Comparison of ENCODE assay signal across 9 cellular contexts in genomic region chr13:29081036-29081435, GRCh38.
DNase-seq lines count a peak whose midpoint lies in the region; ATAC-seq, FAIRE-seq and TF ChIP-seq lines count a peak whose summit lies in the region.
"Had no signal": no experiment of that assay in that cellular context is flagged by ENCODE, and none has a peak within 500 bp of the region (broad histone marks: within the 10 kb centered on the region; RNA-seq: fewer than 3 reads in every experiment).

No MANE protein-coding gene starts in this region.

- no peaks in the 10 kb centered on the region for H3K79me2 ChIP-seq in GM12878 (ENCODE audit: control insufficient read depth, insufficient read depth, low read length)

- in situ Hi-C loops in GM12878 (cut with MboI) (no loop called here), brain microvascular endothelial cell (cut with HindIII; ENCODE audit: low pct_ligation_motif_present, low sequenced_read_pairs) (no loop called here)

- intact Hi-C loops in GM12878 (cut with micrococcal nuclease; ENCODE audit: unreplicated experiment) (loop anchor here (2.0 kb wide), 1 partner anchor 282 kb away; no protein-coding TSS in a partner anchor), adrenal gland (cut with DNase I) (no loop called here)

- BruUV-seq in GM12878 (replicated peaks; lab: Mats Ljungman, UMichigan), result no TSS peak

- RAD21 ChIA-PET in GM12878 (lab: Charles Lee; ENCODE audit: unreplicated experiment), result no interaction called here

- DNase-seq in HT1080 (ENCODE audit: low read depth) (peak; percentile 20), GM12878 (ENCODE audit: low read depth, low spot score) (peak; percentile 48), adrenal gland (no peak), 8988T (no peak), brain microvascular endothelial cell (no peak), iPS-NIHi11 (ENCODE audit: low spot score) (no peak)
- DNase-seq: NCI-H510A treated with DMSO at 0.1 percent for 48 hours had no signal

- SMC1A ChIA-PET in GM12878 (lab: Charles Lee; ENCODE audit: uncharacterized antibody, unreplicated experiment), result interaction anchor here (1.1 kb wide), 1 partner anchor 17 kb away, joined by 3 read pairs; no protein-coding TSS in a partner anchor

- no peak overlapping the region for H3K4me2 ChIP-seq in GM12878 (ENCODE audit: control insufficient read depth, insufficient read depth)

- CTCF ChIA-PET in GM12878 (lab: Yijun Ruan, JAX), result no interaction called here

- FAIRE-seq in GM12878 (lab: Jason Lieb, UNC), result peak; percentile 66

- H3K27me3 ChIP-seq in GM12878 (replicated peaks in 1 of 2; ENCODE audit: control insufficient read depth in 2 of 2, insufficient read depth in 2 of 2, low read length in 1 of 2) (no peaks in the 10 kb centered on the region), adrenal gland (no peaks in the 10 kb centered on the region), brain microvascular endothelial cell (replicated peaks) (no peaks in the 10 kb centered on the region)

- H3K36me3 ChIP-seq in GM12878 (ENCODE audit: control insufficient read depth in 2 of 2, insufficient read depth in 2 of 2, low read length in 1 of 2), result no peaks in the 10 kb centered on the region
- H3K36me3 ChIP-seq in adrenal gland (replicated peaks in 1 of 2), result no peaks in the 10 kb centered on the region
- no peaks in the 10 kb centered on the region for H3K36me3 ChIP-seq in brain microvascular endothelial cell (replicated peaks)

- TF ChIP-seq POLR2A in GM12878 (IDR thresholded peaks at IDR 0.05; ENCODE audit: low read depth, low read length) (no peak), adrenal gland (IDR thresholded peaks at IDR 0.05) (no peak)

- no peaks in the 10 kb centered on the region; the same call in 2 of the 3 replicates for H3K9me3 ChIP-seq in GM12878 (replicated peaks; ENCODE audit: control insufficient read depth, insufficient read depth, low read length)
- H3K9me3 ChIP-seq in adrenal gland (replicated peaks in 1 of 3), result no peaks in the 10 kb centered on the region

- H3K9ac ChIP-seq in GM12878 (ENCODE audit: control insufficient read depth, insufficient read depth, low read length), result no peak overlapping the region

- TF ChIP-seq EP300 in GM12878 (IDR thresholded peaks at IDR 0.05; ENCODE audit: borderline replicate concordance in 1 of 2, control insufficient read depth in 1 of 2, low read depth in 2 of 2, low read length in 2 of 2), result no peak

- 0% methylated on average over 1 of the region's 1 CpG for WGBS in GM12878 (ENCODE audit: insufficient coverage, insufficient replicate concordance, low lambda C conversion rate, missing lambda C conversion rate)
- WGBS in adrenal gland, 4 donors, result 19 to 47% (median 41%) methylated on average over 1 of the region's 1 CpG

- no peak overlapping the region for H2AFZ ChIP-seq in GM12878 (ENCODE audit: control insufficient read depth, low read depth, low read length)

- ATAC-seq in GM21390 (IDR thresholded peaks at IDR 0.05; ENCODE audit: unreplicated experiment) (peak; percentile 75), GM12878 (peak; percentile 32; the same call in 2 of the 3 replicates)

- H3K4me1 ChIP-seq in GM12878 (ENCODE audit: control insufficient read depth, insufficient read depth, low read length), result no peaks in the 10 kb centered on the region
- no peaks in the 10 kb centered on the region for H3K4me1 ChIP-seq in adrenal gland (replicated peaks in 1 of 2)

- no peaks in the 10 kb centered on the region for H4K20me1 ChIP-seq in GM12878 (ENCODE audit: control insufficient read depth, insufficient read depth)

- TF ChIP-seq CTCF in GM12873 (IDR thresholded peaks at IDR 0.05; ENCODE audit: insufficient read depth, low read depth, low read length, missing control alignments), result peak; percentile 67
- TF ChIP-seq CTCF in GM12878 (IDR thresholded peaks at IDR 0.05 in 2 of 3, conservative IDR thresholded peaks at IDR 0.05 in 1 of 3; ENCODE audit: control insufficient read depth in 2 of 3, extremely low read depth in 1 of 3, insufficient read depth in 1 of 3, low read depth in 3 of 3, low read length in 3 of 3), result peak; percentile 28 to 49 (median 34); a peak in 5 of 6 replicates
- TF ChIP-seq CTCF in adrenal gland (IDR thresholded peaks at IDR 0.05), result no peak
- no peak for TF ChIP-seq CTCF in brain microvascular endothelial cell (IDR thresholded peaks at IDR 0.05; ENCODE audit: low read depth, low read length, missing control alignments)

- H3K4me3 ChIP-seq in GM12878 (no peak overlapping the region), adrenal gland (no peak overlapping the region), brain microvascular endothelial cell (ENCODE audit: low read depth, low read length) (no peak overlapping the region)

- TF ChIP-seq RAD21 in GM12878 (IDR thresholded peaks at IDR 0.05; ENCODE audit: insufficient read depth, low read depth, low read length), result peak; percentile 95

- POLR2A ChIA-PET in GM12878 (lab: Charles Lee), result no interaction called here

- no peak overlapping the region for H3K27ac ChIP-seq in GM12878 (ENCODE audit: control insufficient read depth, insufficient read depth)
- H3K27ac ChIP-seq in adrenal gland, result no peak overlapping the region
- H3K27ac ChIP-seq in brain microvascular endothelial cell, result no peak overlapping the region

TF ChIP-seq in GM12878, 131 proteins besides CTCF, POLR2A, EP300 and RAD21:
- peak; percentile 54; the same call in 1 of the 2 replicates for TF ChIP-seq PAX5 (IDR thresholded peaks at IDR 0.05; ENCODE audit: borderline replicate concordance, low read depth, low read length)
- TF ChIP-seq SPI1 (IDR thresholded peaks at IDR 0.05; ENCODE audit: borderline replicate concordance, insufficient read depth, low read depth, low read length), result peak; percentile 61; the same call in 1 of the 2 replicates
- TF ChIP-seq ZNF207 (IDR thresholded peaks at IDR 0.05; ENCODE audit: borderline replicate concordance), result no peak
- peak; percentile 64 for TF ChIP-seq RUNX3 (IDR thresholded peaks at IDR 0.05; ENCODE audit: low read length)
- peak; percentile 65; the same call in 1 of the 2 replicates for TF ChIP-seq SMC3 (IDR thresholded peaks at IDR 0.05; ENCODE audit: borderline replicate concordance, low read length)
- TF ChIP-seq NFIC (IDR thresholded peaks at IDR 0.05; ENCODE audit: low read depth, low read length), result 0 out of 2 replicates have a peak, but pooled peaks have one; percentile 21
- no peak for TF ChIP-seq YBX1 (IDR thresholded peaks at IDR 0.05)

Comparison
In these comparisons a context has a peak if more than half of its experiments do, and no peak if none do; other contexts are left out.
1. CTCF ChIP-seq: peak in GM12873 (single experiment) and GM12878 (3 of 3); none in adrenal gland (0 of 6) and brain microvascular endothelial cell (single experiment).
2. DNase-seq: peak in HT1080 (single experiment) and GM12878 (single experiment); none in adrenal gland (0 of 7), 8988T (single experiment), brain microvascular endothelial cell (single experiment) and iPS-NIHi11 (single experiment).